Comparison of ENCODE assay signal across 20 cellular contexts in the genomic region with DNA sequence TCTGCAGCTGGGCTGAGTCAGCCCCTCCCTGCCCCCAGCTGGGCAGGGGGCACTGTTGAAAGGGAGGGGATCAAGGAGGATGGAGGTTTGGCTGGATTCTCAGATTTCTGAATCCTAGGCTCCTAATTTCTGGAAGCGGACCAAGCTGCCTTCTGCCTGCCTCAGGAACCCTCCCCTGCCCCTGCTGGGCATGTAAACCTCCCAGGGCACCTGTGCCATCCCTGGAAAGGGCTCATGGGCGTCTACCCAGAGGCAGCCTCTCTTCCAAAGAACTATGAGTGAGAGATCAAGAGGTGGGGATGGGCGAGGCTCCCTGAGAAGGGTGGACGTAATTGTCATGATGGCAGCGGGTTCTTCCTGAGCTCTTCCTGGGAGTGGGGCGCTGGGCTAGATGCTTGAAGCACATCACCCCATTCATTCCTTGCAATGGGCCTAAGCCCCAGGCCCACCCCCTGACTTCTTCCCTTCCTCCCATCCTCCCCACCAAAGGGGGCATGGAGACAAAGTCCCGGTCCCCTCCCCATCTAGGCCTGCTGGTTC.
DNase-seq lines count a peak whose midpoint lies in the region; ATAC-seq lines count a peak whose summit lies in the region.
"Had no signal": no experiment of that assay in that cellular context is flagged by ENCODE, and none has a peak within 500 bp of the region (broad histone marks: within the 10 kb centered on the region; RNA-seq: fewer than 3 reads in every experiment).

No MANE protein-coding gene starts in this region.

- DNase-seq in COR-L47 (lab: John Stamatoyannopoulos, UW) (peak; percentile 73), NCI-H69 (lab: John Stamatoyannopoulos, UW) (peak; percentile 80), glomerular visceral epithelial cell (ENCODE audit: extremely low spot score) (peak; percentile 31), smooth muscle cell of the brain vasculature (ENCODE audit: low read depth, low spot score) (peak; percentile 43), NCI-H128 (lab: John Stamatoyannopoulos, UW; ENCODE audit: unreplicated experiment) (no peak)
- DNase-seq: activated CD4-positive, alpha-beta T cell treated with anti-CD3 and anti-CD28 coated beads, Interleukin-2, amount 10 ng/mL, durations not matched to agents 7 days and 5 days; activated CD8-positive, alpha-beta memory T cell treated with anti-CD3 and anti-CD28 coated beads, Interleukin-2, amount 10 ng/mL, durations not matched to agents 7 days and 5 days; activated naive CD4-positive, alpha-beta T cell treated with anti-CD3 and anti-CD28 coated beads, Interleukin-2, amount 50 U/mL, for 16 hours; activated T-cell treated with anti-CD3 and anti-CD28 coated beads, Interleukin-2, amount 50 U/mL, for 72 hours; CD4-positive, alpha-beta T cell; effector CD4-positive, alpha-beta T cell; mesendoderm; NCI-H1436 treated with DMSO at 0.1 percent for 48 hours; NCI-H524 treated with DMSO at 0.1 percent for 48 hours; stimulated activated CD4-positive, alpha-beta T cell treated with anti-CD3 and anti-CD28 coated beads, Interleukin-4, amount 100 ng/mL, for 4 hours; stimulated activated naive CD8-positive, alpha-beta T cell treated with anti-CD3 and anti-CD28 coated beads, Interleukin-15, Interleukin-2, amounts not matched to agents 100 U/mL and 50 U/mL, for 24 hours; thyroid gland had no signal

- no peak for ATAC-seq in GM21515 (IDR thresholded peaks at IDR 0.05; ENCODE audit: unreplicated experiment)
- ATAC-seq in GM19467 (IDR thresholded peaks at IDR 0.05; ENCODE audit: unreplicated experiment), result no peak
- ATAC-seq: activated CD8-positive, alpha-beta memory T cell treated with anti-CD3 and anti-CD28 coated beads, Interleukin-2, amount 10 ng/mL, durations not matched to agents 7 days and 5 days; activated T-cell treated with anti-CD3 and anti-CD28 coated beads, Interleukin-2, amount 50 U/mL, for 72 hours; left colon; stimulated activated naive CD8-positive, alpha-beta T cell treated with anti-CD3 and anti-CD28 coated beads, Interleukin-15, Interleukin-2, amounts not matched to agents 100 U/mL and 50 U/mL, for 24 hours had no signal
